ENCODE assay signal across 8 cellular contexts in the genomic region with DNA sequence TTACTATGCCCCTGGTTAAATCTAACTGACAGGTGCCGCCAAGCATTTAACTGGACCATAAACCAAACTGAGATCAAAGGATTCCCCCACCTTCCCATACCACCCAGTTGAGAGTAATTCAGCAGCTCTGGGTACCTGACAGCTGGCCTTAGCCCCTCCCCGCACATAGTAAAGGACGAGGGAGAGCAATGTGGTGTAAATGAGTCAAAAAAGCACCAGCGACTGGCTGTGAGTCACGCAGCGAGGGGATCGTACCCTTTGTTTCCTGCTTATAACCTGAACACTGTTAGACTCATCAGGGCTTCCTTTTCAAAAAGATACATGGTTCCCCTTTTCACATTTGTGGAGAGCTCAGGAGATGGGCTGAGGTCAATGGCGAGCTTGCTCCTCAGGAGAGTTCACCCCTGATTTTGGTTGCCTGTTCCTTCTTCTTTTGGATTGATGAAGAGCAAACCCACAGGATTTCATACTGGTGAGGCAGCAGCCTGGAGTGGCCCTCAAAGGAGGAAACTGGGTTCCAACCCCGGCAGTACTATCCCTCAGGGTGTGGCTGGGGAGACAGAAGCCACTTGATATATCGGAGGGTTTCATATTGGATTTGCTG.
DNase-seq lines count a peak whose midpoint lies in the region; ATAC-seq and TF ChIP-seq lines count a peak whose summit lies in the region.

No MANE protein-coding gene starts in this region.

- ATAC-seq in HG03520 (IDR thresholded peaks at IDR 0.05; ENCODE audit: unreplicated experiment) = peak; percentile 68
- ATAC-seq in activated CD4-positive, alpha-beta T cell treated with anti-CD3 and anti-CD28 coated beads for 36 hours = peak; percentile 91

- peaks cover 79% of the 10 kb centered on the region for H4K20me1 ChIP-seq in BLaER1
- no peaks in the 10 kb centered on the region for H4K20me1 ChIP-seq in hepatocyte (ENCODE audit: insufficient read depth, poor library complexity, severe bottlenecking)

- peaks cover 2% of the 10 kb centered on the region for H3K27me3 Mint-ChIP-seq in activated CD4-positive, alpha-beta T cell treated with anti-CD3 and anti-CD28 coated beads for 36 hours

- H3K4me1 ChIP-seq in BLaER1 = peaks cover 67% of the 10 kb centered on the region
- no peaks in the 10 kb centered on the region for H3K4me1 ChIP-seq in hepatocyte (ENCODE audit: insufficient read depth)

- peak; percentile 89 for DNase-seq in GM20000 (ENCODE audit: low spot score)
- peak; percentile 91 for DNase-seq in activated CD4-positive, alpha-beta T cell treated with anti-CD3 and anti-CD28 coated beads for 36 hours
- DNase-seq in foreskin fibroblast = peak; percentile 39 to 57
- peak; percentile 17 to 53 for DNase-seq in stimulated activated CD8-positive, alpha-beta memory T cell treated with anti-CD3 and anti-CD28 coated beads, Interleukin-4, amount 100 ng/mL, for 4 hours (ENCODE audit: low read depth in 2 of 2, low spot score in 1 of 2)
- DNase-seq in NCI-H1694 (lab: John Stamatoyannopoulos, UW) = no peak
- no peak for DNase-seq in hepatocyte (ENCODE audit: low spot score)

- H3K9me3 Mint-ChIP-seq in activated CD4-positive, alpha-beta T cell treated with anti-CD3 and anti-CD28 coated beads for 36 hours (ENCODE audit: low read depth) = peaks cover 9% of the 10 kb centered on the region

- POLR2A ChIA-PET in activated CD4-positive, alpha-beta T cell treated with anti-CD3 and anti-CD28 coated beads for 36 hours (lab: Charles Lee) = interaction anchor here (0.6 to 0.9 kb wide), 2 partner anchors 74 to 217 kb away, joined by 3 to 7 read pairs; no protein-coding TSS in a partner anchor

- H3K4me3 ChIP-seq in BLaER1 = no peak overlapping the region
- H3K4me3 ChIP-seq in foreskin fibroblast (ENCODE audit: low read depth in 1 of 2, low read length in 2 of 2) = no peak overlapping the region
- no peak overlapping the region for H3K4me3 ChIP-seq in hepatocyte

- CTCF ChIA-PET in activated CD4-positive, alpha-beta T cell treated with anti-CD3 and anti-CD28 coated beads for 36 hours (lab: Charles Lee) = interaction anchor here (0.6 to 2.6 kb wide), 6 partner anchors 7 to 116 kb away, joined by 3 to 22 read pairs (median 4); no protein-coding TSS in a partner anchor

- H3K9me2 ChIP-seq in hepatocyte (replicated peaks; ENCODE audit: insufficient read depth) = no peaks in the 10 kb centered on the region

- H3K4me3 Mint-ChIP-seq in activated CD4-positive, alpha-beta T cell treated with anti-CD3 and anti-CD28 coated beads for 36 hours = peak overlapping the region; percentile 38

- no peak overlapping the region for H3K9ac ChIP-seq in BLaER1

- 65% methylated on average over 10 of the region's 10 CpGs for WGBS in hepatocyte (ENCODE audit: low lambda C conversion rate, missing lambda C conversion rate)

- H3K9me3 ChIP-seq in BLaER1 (peaks cover 14% of the 10 kb centered on the region), hepatocyte (ENCODE audit: low read depth) (no peaks in the 10 kb centered on the region)

- H3K27me3 ChIP-seq in BLaER1 (no peaks in the 10 kb centered on the region), hepatocyte (peaks cover 7% of the 10 kb centered on the region)

- H3K36me3 ChIP-seq in BLaER1 (peaks cover 30% of the 10 kb centered on the region), hepatocyte (replicated peaks; ENCODE audit: insufficient read depth, low read depth) (no peaks in the 10 kb centered on the region)

- peak overlapping the region; percentile 90 for H3K4me2 ChIP-seq in BLaER1
- no peak overlapping the region for H3K4me2 ChIP-seq in hepatocyte

- H3K79me2 ChIP-seq in hepatocyte = no peaks in the 10 kb centered on the region

- intact Hi-C loops in activated CD4-positive, alpha-beta T cell treated with anti-CD3 and anti-CD28 coated beads for 36 hours (cut with DNase I, micrococcal nuclease) = loop anchor here (1.0 to 10.0 kb wide), 5 partner anchors 39 to 281 kb away; partner anchors contain the start of genes DAP (in 2 of the 2) and MARCHF6 (in 1 of the 2)

- H3K36me3 Mint-ChIP-seq in activated CD4-positive, alpha-beta T cell treated with anti-CD3 and anti-CD28 coated beads for 36 hours (ENCODE audit: low read depth) = no peaks in the 10 kb centered on the region

- peak overlapping the region; percentile 87 for H3K27ac Mint-ChIP-seq in activated CD4-positive, alpha-beta T cell treated with anti-CD3 and anti-CD28 coated beads for 36 hours

- H3K4me1 Mint-ChIP-seq in activated CD4-positive, alpha-beta T cell treated with anti-CD3 and anti-CD28 coated beads for 36 hours = peaks cover 56% of the 10 kb centered on the region

- TF ChIP-seq CTCF in GM20000 (IDR thresholded peaks at IDR 0.05; ENCODE audit: extremely low read depth, missing control alignments) (no peak), foreskin fibroblast (IDR thresholded peaks at IDR 0.05; ENCODE audit: low read depth, low read length) (no peak), hepatocyte (IDR thresholded peaks at IDR 0.05; ENCODE audit: poor library complexity) (no peak)

- H2AFZ ChIP-seq in hepatocyte = no peak overlapping the region

- H3K27ac ChIP-seq in BLaER1 = peak overlapping the region; percentile 40; the same call in 1 of the 2 replicates
- H3K27ac ChIP-seq in hepatocyte = no peak overlapping the region

Comparison
In these comparisons a context has a peak if more than half of its experiments do, and no peak if none do; other contexts are left out.
1. DNase-seq: peak in GM20000 (single experiment), activated CD4-positive, alpha-beta T cell treated with anti-CD3 and anti-CD28 coated beads for 36 hours (single experiment), foreskin fibroblast (2 of 2) and stimulated activated CD8-positive, alpha-beta memory T cell treated with anti-CD3 and anti-CD28 coated beads, Interleukin-4, amount 100 ng/mL, for 4 hours (2 of 2); none in NCI-H1694 (single experiment) and hepatocyte (single experiment).